ENCODE assay signal across 8 cellular contexts in genomic region chr9:128685636-128686489, GRCh38. TPM values are rescaled to one million over a fixed set of nuclear protein-coding genes. Genes with fewer than 3 reads are reported as not detected.
DNase-seq lines count a peak whose midpoint lies in the region; ATAC-seq and TF ChIP-seq lines count a peak whose summit lies in the region.

No MANE protein-coding gene starts in this region.

- peaks cover 11% of the 10 kb centered on the region for H3K36me3 Mint-ChIP-seq in activated naive CD8-positive, alpha-beta T cell treated with anti-CD3 and anti-CD28 coated beads, Interleukin-2, amount 10 ng/mL, durations not matched to agents 7 days and 5 days

- peak overlapping the region; percentile 99 for H3K27ac Mint-ChIP-seq in activated naive CD8-positive, alpha-beta T cell treated with anti-CD3 and anti-CD28 coated beads, Interleukin-2, amount 10 ng/mL, durations not matched to agents 7 days and 5 days

- no peak for TF ChIP-seq CTCF in C4-2B (conservative IDR thresholded peaks at IDR 0.05)

- H3K4me3 ChIP-seq in mononuclear cell (ENCODE audit: low read length), result peak overlapping the region; percentile 31

- DNase-seq in NAMALWA (ENCODE audit: low spot score) (peak; percentile 63), midbrain (lab: John Stamatoyannopoulos, UW) (no peak), HEK293T (ENCODE audit: extremely low spot score) (no peak), NCI-H1105 treated with DMSO at 0.1 percent for 48 hours (lab: John Stamatoyannopoulos, UW) (no peak)
- DNase-seq in activated naive CD8-positive, alpha-beta T cell treated with anti-CD3 and anti-CD28 coated beads, Interleukin-2, amount 10 ng/mL, durations not matched to agents 7 days and 5 days, result peak; percentile 53

- H3K27me3 Mint-ChIP-seq in activated naive CD8-positive, alpha-beta T cell treated with anti-CD3 and anti-CD28 coated beads, Interleukin-2, amount 10 ng/mL, durations not matched to agents 7 days and 5 days, result no peaks in the 10 kb centered on the region

- POLR2A ChIA-PET in activated naive CD8-positive, alpha-beta T cell treated with anti-CD3 and anti-CD28 coated beads, Interleukin-2, amount 10 ng/mL, durations not matched to agents 7 days and 5 days (lab: Charles Lee), result interaction anchor here (0.6 to 2.9 kb wide), 2 partner anchors 25 to 28 kb away, joined by 4 to 15 read pairs; partner anchors contain the start of gene DYNC2I2
- POLR2A ChIA-PET in HEK293T (lab: Yijun Ruan, JAX), result no interaction called here

- peak overlapping the region; percentile 100 for H3K4me3 Mint-ChIP-seq in activated naive CD8-positive, alpha-beta T cell treated with anti-CD3 and anti-CD28 coated beads, Interleukin-2, amount 10 ng/mL, durations not matched to agents 7 days and 5 days

- H3K9me3 ChIP-seq in mononuclear cell (ENCODE audit: low read depth, low read length), result no peaks in the 10 kb centered on the region

- peak overlapping the region; percentile 94 for H3K27ac ChIP-seq in C4-2B

- CTCF ChIA-PET in HEK293T (lab: Yijun Ruan, JAX), result interaction anchor here (0.9 to 1.4 kb wide), 2 partner anchors 10 to 16 kb away, joined by 3 to 4 read pairs; partner anchors contain the start of gene PKN3

- H3K27me3 ChIP-seq in mononuclear cell (ENCODE audit: insufficient read depth, low read length), result no peaks in the 10 kb centered on the region

- peak; percentile 15 for ATAC-seq in activated naive CD8-positive, alpha-beta T cell treated with anti-CD3 and anti-CD28 coated beads, Interleukin-2, amount 10 ng/mL, durations not matched to agents 7 days and 5 days (ENCODE audit: low read depth)
- ATAC-seq in HG02885 (IDR thresholded peaks at IDR 0.05; ENCODE audit: poor library complexity, unreplicated experiment), result no peak

- H3K4me1 Mint-ChIP-seq in activated naive CD8-positive, alpha-beta T cell treated with anti-CD3 and anti-CD28 coated beads, Interleukin-2, amount 10 ng/mL, durations not matched to agents 7 days and 5 days, result peaks cover 47% of the 10 kb centered on the region

- peaks cover 66% of the 10 kb centered on the region for H3K4me1 ChIP-seq in mononuclear cell (ENCODE audit: insufficient read depth, low read length)

- no peaks in the 10 kb centered on the region for H3K9me3 Mint-ChIP-seq in activated naive CD8-positive, alpha-beta T cell treated with anti-CD3 and anti-CD28 coated beads, Interleukin-2, amount 10 ng/mL, durations not matched to agents 7 days and 5 days

TF ChIP-seq in HEK293T, 16 proteins besides CTCF, POLR2A, EP300 and RAD21:
- no peak for TF ChIP-seq ZNF384 (IDR thresholded peaks at IDR 0.05)
- TF ChIP-seq L3MBTL2 (conservative IDR thresholded peaks at IDR 0.05), result no peak
- no peak for TF ChIP-seq CTBP1 (IDR thresholded peaks at IDR 0.05; ENCODE audit: borderline replicate concordance)
- no peak for TF ChIP-seq TARDBP (IDR thresholded peaks at IDR 0.05)
- no peak for TF ChIP-seq NFRKB (IDR thresholded peaks at IDR 0.05)
- TF ChIP-seq FOXM1 (IDR thresholded peaks at IDR 0.05; ENCODE audit: borderline replicate concordance), result no peak
- TF ChIP-seq SUZ12 (IDR thresholded peaks at IDR 0.05), result no peak
- no peak for TF ChIP-seq ELF4 (IDR thresholded peaks at IDR 0.05)
- no peak for TF ChIP-seq HDGF (IDR thresholded peaks at IDR 0.05; ENCODE audit: borderline replicate concordance)

RNA-seq across cellular contexts. Expression of gene SET, which starts 3.2 kb away (rescaled TPM):
- 100 to 1,000 TPM; 411 to 415 TPM for total RNA-seq in activated naive CD8-positive, alpha-beta T cell treated with anti-CD3 and anti-CD28 coated beads, Interleukin-2, amount 10 ng/mL, durations not matched to agents 7 days and 5 days
- 386 TPM for total RNA-seq in mononuclear cell

RNA-seq across cellular contexts. Expression of gene PKN3, which starts 16.4 kb away (rescaled TPM):
- 1 to 10 TPM; 7.4 to 9.6 TPM for total RNA-seq in activated naive CD8-positive, alpha-beta T cell treated with anti-CD3 and anti-CD28 coated beads, Interleukin-2, amount 10 ng/mL, durations not matched to agents 7 days and 5 days
- 0.73 TPM for total RNA-seq in mononuclear cell

RNA-seq across cellular contexts. Expression of gene DYNC2I2, which starts 29.2 kb away (rescaled TPM):
- total RNA-seq in activated naive CD8-positive, alpha-beta T cell treated with anti-CD3 and anti-CD28 coated beads, Interleukin-2, amount 10 ng/mL, durations not matched to agents 7 days and 5 days, result 10 to 100 TPM; 37.7 to 40.4 TPM
- 2.1 TPM for total RNA-seq in mononuclear cell

RNA-seq across cellular contexts. Expression of gene ZDHHC12, which starts 38.1 kb away (rescaled TPM):
- total RNA-seq in activated naive CD8-positive, alpha-beta T cell treated with anti-CD3 and anti-CD28 coated beads, Interleukin-2, amount 10 ng/mL, durations not matched to agents 7 days and 5 days, result 10 to 100 TPM; 64.1 to 68.9 TPM
- total RNA-seq in mononuclear cell, result 19.6 TPM

Comparison
In these comparisons a context has a peak if more than half of its experiments do, and no peak if none do; other contexts are left out.
1. DNase-seq: peak in NAMALWA (single experiment) and activated naive CD8-positive, alpha-beta T cell treated with anti-CD3 and anti-CD28 coated beads, Interleukin-2, amount 10 ng/mL, durations not matched to agents 7 days and 5 days (single experiment); none in midbrain (single experiment), HEK293T (single experiment) and NCI-H1105 treated with DMSO at 0.1 percent for 48 hours (single experiment).
2. RNA of gene DYNC2I2, which starts 29.2 kb away (total RNA-seq): 37.7 to 40.4 TPM in activated naive CD8-positive, alpha-beta T cell treated with anti-CD3 and anti-CD28 coated beads, Interleukin-2, amount 10 ng/mL, durations not matched to agents 7 days and 5 days; 2.1 TPM in mononuclear cell (single experiment); every median in the first group is over 10 times any median in the second.